ENCODE assay signal across 8 cellular contexts in genomic region chr12:132976870-132977269, GRCh38. TPM values are rescaled to one million over a fixed set of nuclear protein-coding genes. Genes with fewer than 3 reads are reported as not detected.
DNase-seq lines count a peak whose midpoint lies in the region; ATAC-seq and TF ChIP-seq lines count a peak whose summit lies in the region.
"Not testable (repeated sequence)": the region's sequence is repeated elsewhere in the genome, so short reads cannot be mapped to it uniquely, and the experiment has no call there.

No MANE protein-coding gene starts in this region.

- not testable (repeated sequence) for ATAC-seq in HCT116; stimulated activated naive CD8-positive, alpha-beta T cell treated with anti-CD3 and anti-CD28 coated beads, Interleukin-15, amount 100 ng/mL, for 72 hours

- H2AFZ ChIP-seq in HCT116 (ENCODE audit: low read depth, low read length, poor library complexity, severe bottlenecking): not testable (repeated sequence)

- H3K27me3 Mint-ChIP-seq in activated CD4-positive, alpha-beta memory T cell treated with anti-CD3 and anti-CD28 coated beads, Interleukin-2, amount 10 ng/mL, durations not matched to agents 7 days and 5 days; stimulated activated naive CD8-positive, alpha-beta T cell treated with anti-CD3 and anti-CD28 coated beads, Interleukin-15, amount 100 ng/mL, for 72 hours: not testable (repeated sequence)

- not testable (repeated sequence) for H3K4me2 ChIP-seq in HCT116 (ENCODE audit: low read length)

- not testable (repeated sequence) for H3K4me1 Mint-ChIP-seq in activated CD4-positive, alpha-beta memory T cell treated with anti-CD3 and anti-CD28 coated beads, Interleukin-2, amount 10 ng/mL, durations not matched to agents 7 days and 5 days; stimulated activated naive CD8-positive, alpha-beta T cell treated with anti-CD3 and anti-CD28 coated beads, Interleukin-15, amount 100 ng/mL, for 72 hours

- H3K27me3 ChIP-seq in HCT116 (ENCODE audit: insufficient read depth, low read length): not testable (repeated sequence)

- not testable (repeated sequence) for H3K27ac Mint-ChIP-seq in activated CD4-positive, alpha-beta memory T cell treated with anti-CD3 and anti-CD28 coated beads, Interleukin-2, amount 10 ng/mL, durations not matched to agents 7 days and 5 days; stimulated activated naive CD8-positive, alpha-beta T cell treated with anti-CD3 and anti-CD28 coated beads, Interleukin-15, amount 100 ng/mL, for 72 hours

- RAD21 ChIA-PET in HCT116 (lab: Charles Lee; ENCODE audit: low non-redundant PET in 1 of 2, low total read pairs in 2 of 2, uncharacterized antibody in 2 of 2, unreplicated experiment in 2 of 2): not testable (repeated sequence)

- not testable (repeated sequence) for H3K27ac ChIP-seq in HCT116 (ENCODE audit: low read depth, low read length)

- H3K9me3 ChIP-seq in HCT116 (ENCODE audit: control insufficient read depth in 1 of 2, insufficient read depth in 1 of 2, low read depth in 1 of 2, low read length in 2 of 2): not testable (repeated sequence)

- peak; percentile 34; the same call in 1 of the 2 replicates for TF ChIP-seq RAD21 in HCT116 (IDR thresholded peaks at IDR 0.05; ENCODE audit: low read depth)

- peaks cover 55% of the 10 kb centered on the region for H3K9me3 Mint-ChIP-seq in activated CD4-positive, alpha-beta memory T cell treated with anti-CD3 and anti-CD28 coated beads, Interleukin-2, amount 10 ng/mL, durations not matched to agents 7 days and 5 days
- peaks cover 41 to 46% of the 10 kb centered on the region in 2 donors for H3K9me3 Mint-ChIP-seq in stimulated activated naive CD8-positive, alpha-beta T cell treated with anti-CD3 and anti-CD28 coated beads, Interleukin-15, amount 100 ng/mL, for 72 hours

- intact Hi-C loops in HCT116 (cut with micrococcal nuclease): not testable (repeated sequence)

- H3K9me2 ChIP-seq in HCT116 (ENCODE audit: insufficient read depth): not testable (repeated sequence)

- H3K9ac ChIP-seq in HCT116 (ENCODE audit: low read length): not testable (repeated sequence)

- not testable (repeated sequence) for H3K4me3 Mint-ChIP-seq in activated CD4-positive, alpha-beta memory T cell treated with anti-CD3 and anti-CD28 coated beads, Interleukin-2, amount 10 ng/mL, durations not matched to agents 7 days and 5 days; stimulated activated naive CD8-positive, alpha-beta T cell treated with anti-CD3 and anti-CD28 coated beads, Interleukin-15, amount 100 ng/mL, for 72 hours

- POLR2A ChIA-PET in HCT116 (lab: Charles Lee); activated CD4-positive, alpha-beta memory T cell treated with anti-CD3 and anti-CD28 coated beads, Interleukin-2, amount 10 ng/mL, durations not matched to agents 7 days and 5 days (lab: Charles Lee): not testable (repeated sequence)

- in situ Hi-C loops in astrocyte of the cerebellum (cut with HindIII; ENCODE audit: low sequenced_read_pairs): not testable (repeated sequence)

- H3K4me1 ChIP-seq in HCT116 (ENCODE audit: control insufficient read depth in 1 of 2, insufficient read depth in 2 of 2, low read length in 2 of 2): not testable (repeated sequence)

- not testable (repeated sequence) for BruUV-seq in HCT116 (replicated peaks; lab: Mats Ljungman, UMichigan)

- H3K4me3 ChIP-seq in HCT116 (replicated peaks in 1 of 2; ENCODE audit: low read depth in 1 of 2, low read length in 2 of 2); astrocyte of the cerebellum (ENCODE audit: low read depth, low read length); fibroblast of villous mesenchyme (ENCODE audit: low read depth, low read length): not testable (repeated sequence)

- H3K36me3 ChIP-seq in HCT116 (ENCODE audit: control insufficient read depth in 1 of 2, insufficient read depth in 2 of 2, low read length in 2 of 2): not testable (repeated sequence)

- not testable (repeated sequence) for H3K79me2 ChIP-seq in HCT116 (ENCODE audit: insufficient read depth, low read length)

- not testable (repeated sequence) for H4K20me1 ChIP-seq in HCT116 (ENCODE audit: insufficient read depth)

- CTCF ChIA-PET in HCT116 (lab: Charles Lee); activated CD4-positive, alpha-beta memory T cell treated with anti-CD3 and anti-CD28 coated beads, Interleukin-2, amount 10 ng/mL, durations not matched to agents 7 days and 5 days (lab: Charles Lee): not testable (repeated sequence)

- TF ChIP-seq CTCF in HCT116 (IDR thresholded peaks at IDR 0.05 in 2 of 3, conservative IDR thresholded peaks at IDR 0.05 in 1 of 3; ENCODE audit: borderline replicate concordance in 1 of 3, insufficient read depth in 1 of 3, low read depth in 2 of 3, low read length in 2 of 3) (peak in 2 of 3 experiments; percentile 22 to 29; a peak in 4 of 6 replicates), astrocyte of the cerebellum (IDR thresholded peaks at IDR 0.05; ENCODE audit: low read depth, low read length, missing control alignments) (peak; percentile 5), fibroblast of villous mesenchyme (IDR thresholded peaks at IDR 0.05; ENCODE audit: insufficient read depth, low read depth, low read length) (peak; percentile 52)

- not testable (repeated sequence) for TF ChIP-seq POLR2A in HCT116 (IDR thresholded peaks at IDR 0.05; ENCODE audit: borderline replicate concordance, extremely low read depth, insufficient read depth, insufficient read length)

- not testable (repeated sequence) for H3K36me3 Mint-ChIP-seq in activated CD4-positive, alpha-beta memory T cell treated with anti-CD3 and anti-CD28 coated beads, Interleukin-2, amount 10 ng/mL, durations not matched to agents 7 days and 5 days (ENCODE audit: low read depth)

- peak; percentile 19 for DNase-seq in CD1c-positive myeloid dendritic cell (ENCODE audit: extremely low spot score)
- not testable (repeated sequence) for DNase-seq in HCT116 (ENCODE audit: low read depth, low spot score); astrocyte of the cerebellum (ENCODE audit: low read depth)
- peak; percentile 4 for DNase-seq in NCI-H82 treated with DMSO at 0.1 percent for 48 hours (lab: John Stamatoyannopoulos, UW; ENCODE audit: unreplicated experiment)
- peak; percentile 27 for DNase-seq in activated CD4-positive, alpha-beta memory T cell treated with anti-CD3 and anti-CD28 coated beads, Interleukin-2, amount 10 ng/mL, durations not matched to agents 7 days and 5 days
- peak; percentile 14 for DNase-seq in fibroblast of villous mesenchyme (ENCODE audit: low read depth)
- peak; percentile 68 for DNase-seq in mesenteric fat pad (ENCODE audit: low spot score)
- peak; percentile 36 to 52 for DNase-seq in stimulated activated naive CD8-positive, alpha-beta T cell treated with anti-CD3 and anti-CD28 coated beads, Interleukin-15, amount 100 ng/mL, for 72 hours

RNA-seq across cellular contexts. Expression of gene ZNF26, which starts 9.3 kb away (rescaled TPM):
- 4.4 TPM for total RNA-seq in HCT116 (2021; ENCODE audit: unreplicated experiment)
- polyA plus RNA-seq in HCT116 (2012): 1.9 and 2.6 TPM in 2 replicates
- 10 to 100 TPM; 15.2 to 15.5 TPM for total RNA-seq in activated CD4-positive, alpha-beta memory T cell treated with anti-CD3 and anti-CD28 coated beads, Interleukin-2, amount 10 ng/mL, durations not matched to agents 7 days and 5 days
- total RNA-seq in fibroblast of villous mesenchyme: 10.4 and 23.2 TPM in 2 replicates
- total RNA-seq in mesenteric fat pad: 7.0 TPM

RNA-seq across cellular contexts. Expression of gene ZNF605, which starts 20.8 kb away (rescaled TPM):
- 0.02 TPM for total RNA-seq in HCT116 (2021; ENCODE audit: unreplicated experiment)
- not detected in 2 replicates for polyA plus RNA-seq in HCT116 (2012)
- total RNA-seq in activated CD4-positive, alpha-beta memory T cell treated with anti-CD3 and anti-CD28 coated beads, Interleukin-2, amount 10 ng/mL, durations not matched to agents 7 days and 5 days: 1 to 10 TPM; 7.2 to 7.9 TPM
- total RNA-seq in fibroblast of villous mesenchyme: 7.7 and 14.2 TPM in 2 replicates
- total RNA-seq in mesenteric fat pad: 8.0 TPM
